17 cellular contexts compared by ENCODE assay signal in genomic region chr2:28318462-28319117, GRCh38.
DNase-seq lines count a peak whose midpoint lies in the region; ATAC-seq and TF ChIP-seq lines count a peak whose summit lies in the region.
"Had no signal": no experiment of that assay in that cellular context is flagged by ENCODE, and none has a peak within 500 bp of the region (broad histone marks: within the 10 kb centered on the region; RNA-seq: fewer than 3 reads in every experiment).

No MANE protein-coding gene starts in this region.

- no peaks in the 10 kb centered on the region for H3K27me3 Mint-ChIP-seq in activated naive CD8-positive, alpha-beta T cell treated with anti-CD3 and anti-CD28 coated beads, Interleukin-2, amount 10 ng/mL, durations not matched to agents 7 days and 5 days
- H3K27me3 Mint-ChIP-seq in activated naive CD8-positive, alpha-beta T cell treated with anti-CD3 and anti-CD28 coated beads for 36 hours, result no peaks in the 10 kb centered on the region
- no peaks in the 10 kb centered on the region for H3K27me3 Mint-ChIP-seq in type B pancreatic cell
- H3K27me3 Mint-ChIP-seq in activated T-cell treated with anti-CD3 and anti-CD28 coated beads, Interleukin-2, amount 50 U/mL, for 4 hours (ENCODE audit: low read depth), result no peaks in the 10 kb centered on the region

- no peak for ATAC-seq in activated naive CD8-positive, alpha-beta T cell treated with anti-CD3 and anti-CD28 coated beads, Interleukin-2, amount 10 ng/mL, durations not matched to agents 7 days and 5 days (ENCODE audit: low read depth)
- ATAC-seq in esophagus mucosa (peak; percentile 41), GM19467 (IDR thresholded peaks at IDR 0.05; ENCODE audit: unreplicated experiment) (no peak)
- no peak for ATAC-seq in activated T-cell treated with anti-CD3 and anti-CD28 coated beads, Interleukin-2, amount 50 U/mL, for 4 hours

- H3K27ac ChIP-seq in osteoblast (ENCODE audit: low read depth, low read length), result no peak overlapping the region
- H3K27ac ChIP-seq in ovary, result no peak overlapping the region
- H3K27ac ChIP-seq: PC-9 had no signal

- TF ChIP-seq EP300 in ovary (IDR thresholded peaks at IDR 0.05), result no peak

- no peaks in the 10 kb centered on the region for H3K9me3 Mint-ChIP-seq in activated naive CD8-positive, alpha-beta T cell treated with anti-CD3 and anti-CD28 coated beads, Interleukin-2, amount 10 ng/mL, durations not matched to agents 7 days and 5 days
- H3K9me3 Mint-ChIP-seq in activated naive CD8-positive, alpha-beta T cell treated with anti-CD3 and anti-CD28 coated beads for 36 hours, result no peaks in the 10 kb centered on the region
- peaks cover 4% of the 10 kb centered on the region for H3K9me3 Mint-ChIP-seq in type B pancreatic cell
- no peaks in the 10 kb centered on the region for H3K9me3 Mint-ChIP-seq in activated T-cell treated with anti-CD3 and anti-CD28 coated beads, Interleukin-2, amount 50 U/mL, for 4 hours

- H3K36me3 ChIP-seq in osteoblast (ENCODE audit: insufficient read depth, low read length), result no peaks in the 10 kb centered on the region
- H3K36me3 ChIP-seq in ovary, result no peaks in the 10 kb centered on the region

- H3K36me3 Mint-ChIP-seq in activated naive CD8-positive, alpha-beta T cell treated with anti-CD3 and anti-CD28 coated beads, Interleukin-2, amount 10 ng/mL, durations not matched to agents 7 days and 5 days, result peaks cover 3% of the 10 kb centered on the region
- H3K36me3 Mint-ChIP-seq in activated naive CD8-positive, alpha-beta T cell treated with anti-CD3 and anti-CD28 coated beads for 36 hours, result peaks cover 2% of the 10 kb centered on the region
- peaks cover 3% of the 10 kb centered on the region for H3K36me3 Mint-ChIP-seq in type B pancreatic cell
- peaks cover 3% of the 10 kb centered on the region for H3K36me3 Mint-ChIP-seq in activated T-cell treated with anti-CD3 and anti-CD28 coated beads, Interleukin-2, amount 50 U/mL, for 4 hours (ENCODE audit: insufficient read depth)

- no peaks in the 10 kb centered on the region for H3K27me3 ChIP-seq in osteoblast (ENCODE audit: insufficient read depth, low read length)
- H3K27me3 ChIP-seq in ovary, result no peaks in the 10 kb centered on the region

- H3K79me2 ChIP-seq in osteoblast (ENCODE audit: insufficient read depth, low read length), result no peaks in the 10 kb centered on the region

- no peak overlapping the region for H3K4me3 ChIP-seq in osteoblast (ENCODE audit: insufficient read depth, low read length)
- H3K4me3 ChIP-seq in ovary, result no peak overlapping the region
- H3K4me3 ChIP-seq: PC-9 had no signal

- no peak for TF ChIP-seq POLR2A in ovary (IDR thresholded peaks at IDR 0.05)

- 70 to 81% (median 72%) methylated on average over 6 of the region's 6 CpGs for WGBS in ovary, 3 donors

- no peak for DNase-seq in activated naive CD8-positive, alpha-beta T cell treated with anti-CD3 and anti-CD28 coated beads, Interleukin-2, amount 10 ng/mL, durations not matched to agents 7 days and 5 days
- DNase-seq in activated naive CD8-positive, alpha-beta T cell treated with anti-CD3 and anti-CD28 coated beads for 36 hours, result no peak
- DNase-seq in osteoblast (ENCODE audit: insufficient read length, low spot score, missing footprints) (peak; percentile 13), type B pancreatic cell (ENCODE audit: extremely low spot score, unreplicated experiment) (peak; percentile 31), ovary (no peak)
- DNase-seq in activated T-cell treated with anti-CD3 and anti-CD28 coated beads, Interleukin-2, amount 50 U/mL, for 4 hours, result no peak
- DNase-seq: 8988T, C1 segment of cervical spinal cord, COR-L47, HCEC 1CT, KBM-7, NCI-H1092, NCI-H1694 treated with DMSO at 0.1 percent for 48 hours, NCI-H345, PC-9 had no signal

- H2AFZ ChIP-seq in osteoblast (ENCODE audit: low read length), result no peak overlapping the region
- H2AFZ ChIP-seq: PC-9 had no signal

- intact Hi-C loops in ovary (cut with DNase I), result no loop called here

- POLR2A ChIA-PET in activated naive CD8-positive, alpha-beta T cell treated with anti-CD3 and anti-CD28 coated beads, Interleukin-2, amount 10 ng/mL, durations not matched to agents 7 days and 5 days (lab: Charles Lee), result interaction anchor here (0.6 kb wide), 1 partner anchor 89 kb away, joined by 5 read pairs; no protein-coding TSS in a partner anchor

- TF ChIP-seq CTCF in osteoblast (IDR thresholded peaks at IDR 0.05; ENCODE audit: extremely low read depth, low read depth, low read length) (no peak), type B pancreatic cell (conservative IDR thresholded peaks at IDR 0.05) (no peak), ovary (IDR thresholded peaks at IDR 0.05) (no peak)

- H3K4me3 Mint-ChIP-seq in activated naive CD8-positive, alpha-beta T cell treated with anti-CD3 and anti-CD28 coated beads, Interleukin-2, amount 10 ng/mL, durations not matched to agents 7 days and 5 days, result no peak overlapping the region
- no peak overlapping the region for H3K4me3 Mint-ChIP-seq in activated naive CD8-positive, alpha-beta T cell treated with anti-CD3 and anti-CD28 coated beads for 36 hours
- no peak overlapping the region for H3K4me3 Mint-ChIP-seq in type B pancreatic cell
- H3K4me3 Mint-ChIP-seq in activated T-cell treated with anti-CD3 and anti-CD28 coated beads, Interleukin-2, amount 50 U/mL, for 4 hours, result no peak overlapping the region

- H3K4me1 Mint-ChIP-seq in activated naive CD8-positive, alpha-beta T cell treated with anti-CD3 and anti-CD28 coated beads, Interleukin-2, amount 10 ng/mL, durations not matched to agents 7 days and 5 days, result peaks cover 3% of the 10 kb centered on the region
- no peaks in the 10 kb centered on the region for H3K4me1 Mint-ChIP-seq in activated naive CD8-positive, alpha-beta T cell treated with anti-CD3 and anti-CD28 coated beads for 36 hours
- peaks cover 23% of the 10 kb centered on the region for H3K4me1 Mint-ChIP-seq in type B pancreatic cell (ENCODE audit: unreplicated experiment)
- H3K4me1 Mint-ChIP-seq in activated T-cell treated with anti-CD3 and anti-CD28 coated beads, Interleukin-2, amount 50 U/mL, for 4 hours (ENCODE audit: low read depth), result no peaks in the 10 kb centered on the region

- H3K9me3 ChIP-seq in osteoblast (ENCODE audit: low read depth, low read length) (no peaks in the 10 kb centered on the region), ovary (no peaks in the 10 kb centered on the region)

- H3K4me1 ChIP-seq in osteoblast (ENCODE audit: insufficient read depth, low read length) (peaks cover 16% of the 10 kb centered on the region), ovary (ENCODE audit: insufficient read depth) (peaks cover 15% of the 10 kb centered on the region)

- no peak overlapping the region for H3K4me2 ChIP-seq in osteoblast (ENCODE audit: insufficient read depth, low read length)
- H3K4me2 ChIP-seq: PC-9 had no signal

- H3K27ac Mint-ChIP-seq in activated naive CD8-positive, alpha-beta T cell treated with anti-CD3 and anti-CD28 coated beads, Interleukin-2, amount 10 ng/mL, durations not matched to agents 7 days and 5 days, result peak overlapping the region; percentile 24
- H3K27ac Mint-ChIP-seq in activated naive CD8-positive, alpha-beta T cell treated with anti-CD3 and anti-CD28 coated beads for 36 hours, result no peak overlapping the region
- H3K27ac Mint-ChIP-seq in type B pancreatic cell, result peak overlapping the region; percentile 50

- no peaks in the 10 kb centered on the region for H4K20me1 ChIP-seq in osteoblast (ENCODE audit: insufficient read depth, low read length)

Comparison
In these comparisons a context has a peak if more than half of its experiments do, and no peak if none do; other contexts are left out.
1. DNase-seq: peak in osteoblast (single experiment) and type B pancreatic cell (single experiment); none in activated naive CD8-positive, alpha-beta T cell treated with anti-CD3 and anti-CD28 coated beads, Interleukin-2, amount 10 ng/mL, durations not matched to agents 7 days and 5 days (single experiment), activated naive CD8-positive, alpha-beta T cell treated with anti-CD3 and anti-CD28 coated beads for 36 hours (single experiment), activated T-cell treated with anti-CD3 and anti-CD28 coated beads, Interleukin-2, amount 50 U/mL, for 4 hours (single experiment) and ovary (0 of 5).